In genomic region chr15:67547836-67548531, GRCh38 we compare ENCODE assay signal across 14 cellular contexts. TPM values are rescaled to one million over a fixed set of nuclear protein-coding genes. Genes with fewer than 3 reads are reported as not detected.
A peak's percentile ranks its signal among the peaks of the same experiment; 100 is the strongest.
DNase-seq lines count a peak whose midpoint lies in the region; ATAC-seq and TF ChIP-seq lines count a peak whose summit lies in the region.
"Had no signal": no experiment of that assay in that cellular context is flagged by ENCODE, and none has a peak within 500 bp of the region (broad histone marks: within the 10 kb centered on the region; RNA-seq: fewer than 3 reads in every experiment).

No MANE protein-coding gene starts in this region.

- in situ Hi-C loops in brain microvascular endothelial cell (cut with HindIII; ENCODE audit: low pct_ligation_motif_present, low sequenced_read_pairs), result no loop called here

- H3K27ac ChIP-seq in HUES6 (ENCODE audit: low read depth, low read length) (peak overlapping the region; percentile 3; the same call in 1 of the 2 replicates), brain microvascular endothelial cell (no peak overlapping the region)

- no peaks in the 10 kb centered on the region for H3K9me3 ChIP-seq in HUES6 (ENCODE audit: control insufficient read depth, insufficient read depth, low read depth, low read length)

- H3K4me3 ChIP-seq in HUES6 (ENCODE audit: low read depth, low read length), result 0 out of 2 replicates have a peak overlapping the region, but pooled peaks have one; percentile 0
- H3K4me3 ChIP-seq in brain microvascular endothelial cell (ENCODE audit: low read depth, low read length), result no peak overlapping the region

- no peak for TF ChIP-seq CTCF in brain microvascular endothelial cell (IDR thresholded peaks at IDR 0.05; ENCODE audit: low read depth, low read length, missing control alignments)

- peaks cover 19% of the 10 kb centered on the region for H3K36me3 ChIP-seq in HUES6 (ENCODE audit: control insufficient read depth, insufficient read depth, low read length)
- no peaks in the 10 kb centered on the region for H3K36me3 ChIP-seq in brain microvascular endothelial cell (replicated peaks)

- H3K4me1 ChIP-seq in HUES6 (ENCODE audit: control insufficient read depth, insufficient read depth, low read length), result peaks cover 30% of the 10 kb centered on the region

- DNase-seq in A172 (ENCODE audit: low spot score) (peak; percentile 19), brain microvascular endothelial cell (peak; percentile 34), kidney glomerular epithelial cell (lab: John Stamatoyannopoulos, UW) (peak; percentile 1), NCI-H345 (lab: John Stamatoyannopoulos, UW) (no peak)
- no peak for DNase-seq in stimulated activated naive CD8-positive, alpha-beta T cell treated with anti-CD3 and anti-CD28 coated beads, Interleukin-15, Interleukin-2, amounts not matched to agents 100 U/mL and 50 U/mL, for 24 hours
- DNase-seq: activated CD4-positive, alpha-beta T cell treated with anti-CD3 and anti-CD28 coated beads, Interleukin-2, amount 10 ng/mL, durations not matched to agents 7 days and 5 days; activated gamma-delta T cell; dermis blood vessel endothelial cell; DMS53; NCI-H524 treated with DMSO at 0.1 percent for 48 hours; SIG-M5 had no signal

- H3K27me3 ChIP-seq in HUES6 (ENCODE audit: control insufficient read depth, insufficient read depth, low read length) (no peaks in the 10 kb centered on the region), brain microvascular endothelial cell (replicated peaks) (no peaks in the 10 kb centered on the region)

- no peak overlapping the region for H3K9ac ChIP-seq in HUES6 (ENCODE audit: low read length)

- ATAC-seq in stimulated activated naive CD8-positive, alpha-beta T cell treated with anti-CD3 and anti-CD28 coated beads, Interleukin-15, Interleukin-2, amounts not matched to agents 100 U/mL and 50 U/mL, for 24 hours, result no peak
- ATAC-seq in GM19324 (IDR thresholded peaks at IDR 0.05; ENCODE audit: low FRiP score, unreplicated experiment) (no peak), GM21737 (IDR thresholded peaks at IDR 0.05; ENCODE audit: unreplicated experiment) (no peak)

RNA-seq across cellular contexts. Expression of gene MAP2K5, which starts 5.5 kb away (rescaled TPM):
- total RNA-seq in A172 (2014; rRNA removed; shearing (Covaris generic)), result 4.0 and 5.7 TPM in 2 replicates

RNA-seq across cellular contexts. Expression of gene C15orf61, which starts 27.1 kb away (rescaled TPM):
- 4.1 and 5.3 TPM in 2 replicates for total RNA-seq in A172 (2014; rRNA removed; shearing (Covaris generic))

Comparison
In these comparisons a context has a peak if more than half of its experiments do, and no peak if none do; other contexts are left out.
1. DNase-seq: peak in A172 (single experiment), brain microvascular endothelial cell (single experiment) and kidney glomerular epithelial cell (single experiment); none in stimulated activated naive CD8-positive, alpha-beta T cell treated with anti-CD3 and anti-CD28 coated beads, Interleukin-15, Interleukin-2, amounts not matched to agents 100 U/mL and 50 U/mL, for 24 hours (single experiment) and NCI-H345 (single experiment).